ENCODE assay signal across 1 cellular context in the genomic region with DNA sequence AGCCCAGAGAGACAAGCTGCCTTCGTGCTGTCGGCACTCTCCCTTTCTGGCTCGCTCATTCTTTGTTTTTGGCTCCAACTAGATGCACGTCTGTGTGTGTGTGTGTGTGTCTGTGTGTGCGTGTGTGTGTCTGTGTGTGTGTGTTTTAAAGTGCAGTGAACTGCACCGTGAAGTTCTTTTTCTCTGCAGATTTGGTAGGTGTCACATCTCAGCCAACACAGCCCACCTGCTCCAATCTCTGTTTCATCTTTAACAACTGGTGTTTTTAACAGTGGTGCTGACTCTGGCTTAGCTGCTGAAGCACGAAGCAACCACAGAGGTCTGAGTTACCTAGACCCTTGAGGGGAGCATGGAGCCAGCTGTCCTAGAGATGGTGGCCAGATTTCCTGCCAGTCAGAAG.
TF ChIP-seq lines count a peak whose summit lies in the region.

No MANE protein-coding gene starts in this region.

TF ChIP-seq in GM12878, 131 proteins besides CTCF, POLR2A, EP300 and RAD21 (continued from another document):
- TF ChIP-seq, protein P1, sequence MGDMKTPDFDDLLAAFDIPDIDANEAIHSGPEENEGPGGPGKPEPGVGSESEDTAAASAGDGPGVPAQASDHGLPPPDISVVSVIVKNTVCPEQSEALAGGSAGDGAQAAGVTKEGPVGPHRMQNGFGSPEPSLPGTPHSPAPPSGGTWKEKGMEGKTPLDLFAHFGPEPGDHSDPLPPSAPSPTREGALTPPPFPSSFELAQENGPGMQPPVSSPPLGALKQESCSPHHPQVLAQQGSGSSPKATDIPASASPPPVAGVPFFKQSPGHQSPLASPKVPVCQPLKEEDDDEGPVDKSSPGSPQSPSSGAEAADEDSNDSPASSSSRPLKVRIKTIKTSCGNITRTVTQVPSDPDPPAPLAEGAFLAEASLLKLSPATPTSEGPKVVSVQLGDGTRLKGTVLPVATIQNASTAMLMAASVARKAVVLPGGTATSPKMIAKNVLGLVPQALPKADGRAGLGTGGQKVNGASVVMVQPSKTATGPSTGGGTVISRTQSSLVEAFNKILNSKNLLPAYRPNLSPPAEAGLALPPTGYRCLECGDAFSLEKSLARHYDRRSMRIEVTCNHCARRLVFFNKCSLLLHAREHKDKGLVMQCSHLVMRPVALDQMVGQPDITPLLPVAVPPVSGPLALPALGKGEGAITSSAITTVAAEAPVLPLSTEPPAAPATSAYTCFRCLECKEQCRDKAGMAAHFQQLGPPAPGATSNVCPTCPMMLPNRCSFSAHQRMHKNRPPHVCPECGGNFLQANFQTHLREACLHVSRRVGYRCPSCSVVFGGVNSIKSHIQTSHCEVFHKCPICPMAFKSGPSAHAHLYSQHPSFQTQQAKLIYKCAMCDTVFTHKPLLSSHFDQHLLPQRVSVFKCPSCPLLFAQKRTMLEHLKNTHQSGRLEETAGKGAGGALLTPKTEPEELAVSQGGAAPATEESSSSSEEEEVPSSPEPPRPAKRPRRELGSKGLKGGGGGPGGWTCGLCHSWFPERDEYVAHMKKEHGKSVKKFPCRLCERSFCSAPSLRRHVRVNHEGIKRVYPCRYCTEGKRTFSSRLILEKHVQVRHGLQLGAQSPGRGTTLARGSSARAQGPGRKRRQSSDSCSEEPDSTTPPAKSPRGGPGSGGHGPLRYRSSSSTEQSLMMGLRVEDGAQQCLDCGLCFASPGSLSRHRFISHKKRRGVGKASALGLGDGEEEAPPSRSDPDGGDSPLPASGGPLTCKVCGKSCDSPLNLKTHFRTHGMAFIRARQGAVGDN (IDR thresholded peaks at IDR 0.05) = no peak
- TF ChIP-seq SREBF2 (IDR thresholded peaks at IDR 0.05; ENCODE audit: low read length) = no peak
- TF ChIP-seq ZNF24 (IDR thresholded peaks at IDR 0.05) = no peak
- TF ChIP-seq TCF3 (IDR thresholded peaks at IDR 0.05; ENCODE audit: borderline replicate concordance, insufficient read depth, low read depth, low read length) = peak; percentile 41; the same call in 1 of the 2 replicates
- TF ChIP-seq CHD1 (IDR thresholded peaks at IDR 0.05; ENCODE audit: low read depth, low read length) = no peak
- TF ChIP-seq SPI1 (IDR thresholded peaks at IDR 0.05; ENCODE audit: borderline replicate concordance, insufficient read depth, low read depth, low read length) = no peak
- TF ChIP-seq, protein P2, sequence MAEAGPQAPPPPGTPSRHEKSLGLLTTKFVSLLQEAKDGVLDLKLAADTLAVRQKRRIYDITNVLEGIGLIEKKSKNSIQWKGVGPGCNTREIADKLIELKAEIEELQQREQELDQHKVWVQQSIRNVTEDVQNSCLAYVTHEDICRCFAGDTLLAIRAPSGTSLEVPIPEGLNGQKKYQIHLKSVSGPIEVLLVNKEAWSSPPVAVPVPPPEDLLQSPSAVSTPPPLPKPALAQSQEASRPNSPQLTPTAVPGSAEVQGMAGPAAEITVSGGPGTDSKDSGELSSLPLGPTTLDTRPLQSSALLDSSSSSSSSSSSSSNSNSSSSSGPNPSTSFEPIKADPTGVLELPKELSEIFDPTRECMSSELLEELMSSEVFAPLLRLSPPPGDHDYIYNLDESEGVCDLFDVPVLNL (IDR thresholded peaks at IDR 0.05; ENCODE audit: low read depth, low read length) = no peak
- no peak for TF ChIP-seq ATF7 (IDR thresholded peaks at IDR 0.05; ENCODE audit: low read depth)
- TF ChIP-seq RBBP5 (conservative IDR thresholded peaks at IDR 0.05) = no peak
- no peak for TF ChIP-seq STAT3 (IDR thresholded peaks at IDR 0.05; ENCODE audit: low read depth, low read length)
- peak; percentile 68; the same call in 1 of the 2 replicates for TF ChIP-seq NBN (IDR thresholded peaks at IDR 0.05)
- TF ChIP-seq USF1 (IDR thresholded peaks at IDR 0.05; ENCODE audit: borderline replicate concordance, extremely low read length, insufficient read depth, low read depth, low read length) = no peak
- no peak for TF ChIP-seq RELB (IDR thresholded peaks at IDR 0.05; ENCODE audit: low read depth)
- no peak for TF ChIP-seq ZNF592 (IDR thresholded peaks at IDR 0.05)
- TF ChIP-seq, protein P3, sequence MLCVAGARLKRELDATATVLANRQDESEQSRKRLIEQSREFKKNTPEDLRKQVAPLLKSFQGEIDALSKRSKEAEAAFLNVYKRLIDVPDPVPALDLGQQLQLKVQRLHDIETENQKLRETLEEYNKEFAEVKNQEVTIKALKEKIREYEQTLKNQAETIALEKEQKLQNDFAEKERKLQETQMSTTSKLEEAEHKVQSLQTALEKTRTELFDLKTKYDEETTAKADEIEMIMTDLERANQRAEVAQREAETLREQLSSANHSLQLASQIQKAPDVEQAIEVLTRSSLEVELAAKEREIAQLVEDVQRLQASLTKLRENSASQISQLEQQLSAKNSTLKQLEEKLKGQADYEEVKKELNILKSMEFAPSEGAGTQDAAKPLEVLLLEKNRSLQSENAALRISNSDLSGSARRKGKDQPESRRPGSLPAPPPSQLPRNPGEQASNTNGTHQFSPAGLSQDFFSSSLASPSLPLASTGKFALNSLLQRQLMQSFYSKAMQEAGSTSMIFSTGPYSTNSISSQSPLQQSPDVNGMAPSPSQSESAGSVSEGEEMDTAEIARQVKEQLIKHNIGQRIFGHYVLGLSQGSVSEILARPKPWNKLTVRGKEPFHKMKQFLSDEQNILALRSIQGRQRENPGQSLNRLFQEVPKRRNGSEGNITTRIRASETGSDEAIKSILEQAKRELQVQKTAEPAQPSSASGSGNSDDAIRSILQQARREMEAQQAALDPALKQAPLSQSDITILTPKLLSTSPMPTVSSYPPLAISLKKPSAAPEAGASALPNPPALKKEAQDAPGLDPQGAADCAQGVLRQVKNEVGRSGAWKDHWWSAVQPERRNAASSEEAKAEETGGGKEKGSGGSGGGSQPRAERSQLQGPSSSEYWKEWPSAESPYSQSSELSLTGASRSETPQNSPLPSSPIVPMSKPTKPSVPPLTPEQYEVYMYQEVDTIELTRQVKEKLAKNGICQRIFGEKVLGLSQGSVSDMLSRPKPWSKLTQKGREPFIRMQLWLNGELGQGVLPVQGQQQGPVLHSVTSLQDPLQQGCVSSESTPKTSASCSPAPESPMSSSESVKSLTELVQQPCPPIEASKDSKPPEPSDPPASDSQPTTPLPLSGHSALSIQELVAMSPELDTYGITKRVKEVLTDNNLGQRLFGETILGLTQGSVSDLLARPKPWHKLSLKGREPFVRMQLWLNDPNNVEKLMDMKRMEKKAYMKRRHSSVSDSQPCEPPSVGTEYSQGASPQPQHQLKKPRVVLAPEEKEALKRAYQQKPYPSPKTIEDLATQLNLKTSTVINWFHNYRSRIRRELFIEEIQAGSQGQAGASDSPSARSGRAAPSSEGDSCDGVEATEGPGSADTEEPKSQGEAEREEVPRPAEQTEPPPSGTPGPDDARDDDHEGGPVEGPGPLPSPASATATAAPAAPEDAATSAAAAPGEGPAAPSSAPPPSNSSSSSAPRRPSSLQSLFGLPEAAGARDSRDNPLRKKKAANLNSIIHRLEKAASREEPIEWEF (IDR thresholded peaks at IDR 0.05; ENCODE audit: insufficient replicate concordance, low read depth, low read length) = no peak
- no peak for TF ChIP-seq POU2F2 (IDR thresholded peaks at IDR 0.05; ENCODE audit: borderline replicate concordance, low read depth, low read length)
TF ChIP-seq in GM12878: peak in this region for 2.
